8 cellular contexts compared by ENCODE assay signal in the genomic region with DNA sequence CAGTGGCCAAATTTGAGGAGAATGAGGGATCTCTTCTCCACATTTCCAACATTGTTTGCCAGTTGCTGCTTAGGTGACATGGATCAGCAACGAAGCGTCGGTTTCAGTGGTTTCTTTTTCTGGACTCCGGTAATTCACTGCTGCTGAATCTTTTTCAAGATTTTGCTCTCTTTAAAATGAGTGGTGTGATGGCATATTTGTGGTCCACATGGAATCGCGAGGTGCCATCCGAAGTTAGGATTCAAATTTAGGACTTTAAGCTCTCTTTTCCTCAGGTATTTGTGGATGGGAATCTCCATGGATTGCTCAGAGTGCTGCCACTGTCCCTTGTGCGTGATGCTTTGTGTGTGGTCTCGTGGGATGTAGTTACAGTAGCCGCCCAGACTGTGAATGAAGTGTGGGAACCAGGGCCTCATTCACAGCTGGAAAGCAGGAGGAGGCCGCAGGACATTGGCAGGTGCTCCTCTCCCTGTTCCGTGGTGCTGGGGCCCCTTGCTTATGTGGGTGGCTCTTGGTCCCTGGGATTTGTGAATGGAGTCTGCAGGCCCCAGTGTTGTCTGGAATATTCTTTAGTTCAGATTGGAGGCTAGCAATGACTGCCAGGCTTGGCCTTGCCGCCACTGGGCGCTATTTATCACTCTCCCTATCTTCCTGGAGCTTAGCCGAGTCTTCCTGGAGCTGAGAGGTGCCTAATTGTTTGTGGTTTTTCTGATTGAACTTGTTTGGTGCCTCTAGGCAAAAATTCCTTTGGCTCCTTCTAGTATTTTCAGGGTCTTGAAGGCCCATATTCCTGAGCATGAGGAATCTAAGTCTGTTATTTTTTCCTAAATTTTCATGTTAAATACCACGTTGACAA. TPM values are rescaled to one million over a fixed set of nuclear protein-coding genes. Genes with fewer than 3 reads are reported as not detected.
DNase-seq lines count a peak whose midpoint lies in the region; ATAC-seq and TF ChIP-seq lines count a peak whose summit lies in the region.

No MANE protein-coding gene starts in this region.

- no peak for TF ChIP-seq POLR2A in vagina (IDR thresholded peaks at IDR 0.05)

- no peak overlapping the region for H2AFZ ChIP-seq in PC-3 (ENCODE audit: low read length)

- peaks cover 27% of the 10 kb centered on the region for H3K4me1 ChIP-seq in PC-3 (ENCODE audit: insufficient read depth, low read length)
- H3K4me1 ChIP-seq in vagina: peaks cover 71% of the 10 kb centered on the region

- H3K4me1 Mint-ChIP-seq in mesothelial cell of epicardium: peaks cover 44% of the 10 kb centered on the region

- intact Hi-C loops in PC-3 (cut with micrococcal nuclease): loop anchor here (2.0 kb wide), 1 partner anchor 45 kb away; a partner anchor contains a TSS
- intact Hi-C loops in vagina (cut with DNase I): no loop called here

- no peaks in the 10 kb centered on the region for H3K9me3 Mint-ChIP-seq in mesothelial cell of epicardium

- H3K27me3 Mint-ChIP-seq in mesothelial cell of epicardium (ENCODE audit: low read depth): no peaks in the 10 kb centered on the region

- peaks cover 13% of the 10 kb centered on the region for H3K36me3 Mint-ChIP-seq in mesothelial cell of epicardium

- H3K4me3 Mint-ChIP-seq in mesothelial cell of epicardium: peak overlapping the region; percentile 94

- ATAC-seq in PC-3 (no peak), HG03442 (IDR thresholded peaks at IDR 0.05; ENCODE audit: unreplicated experiment) (no peak), GM21390 (IDR thresholded peaks at IDR 0.05; ENCODE audit: unreplicated experiment) (no peak)

- H4K20me1 ChIP-seq in PC-3 (ENCODE audit: low read length): peaks cover 59% of the 10 kb centered on the region

- H3K4me2 ChIP-seq in PC-3 (ENCODE audit: low read length): peak overlapping the region; percentile 99

- no peaks in the 10 kb centered on the region for H3F3A ChIP-seq in PC-3 (ENCODE audit: low read length, unreplicated experiment)

- H3K27me3 ChIP-seq in PC-3 (ENCODE audit: low read length) (no peaks in the 10 kb centered on the region), vagina (no peaks in the 10 kb centered on the region)

- no peaks in the 10 kb centered on the region for H3K9me2 ChIP-seq in PC-3 (replicated peaks; ENCODE audit: low read length)

- POLR2A ChIA-PET in PC-3 (lab: Charles Lee; ENCODE audit: unreplicated experiment): interaction anchor here (0.6 kb wide), 1 partner anchor 190 kb away, joined by 13 read pairs; no protein-coding TSS in a partner anchor

- H3K9me3 ChIP-seq in PC-3 (ENCODE audit: low read length) (no peaks in the 10 kb centered on the region), vagina (no peaks in the 10 kb centered on the region)

- TSS peak; percentile 41 for BruUV-seq in PC-3 (replicated peaks; lab: Mats Ljungman, UMichigan)

- H3K36me3 ChIP-seq in PC-3 (ENCODE audit: low read depth, low read length): peaks cover 38% of the 10 kb centered on the region
- H3K36me3 ChIP-seq in vagina: no peaks in the 10 kb centered on the region

- peak overlapping the region; percentile 94 for H3K4me3 ChIP-seq in PC-3 (ENCODE audit: low read length)
- H3K4me3 ChIP-seq in choroid plexus epithelial cell (ENCODE audit: low read depth, low read length): peak overlapping the region; percentile 86
- H3K4me3 ChIP-seq in vagina: peak overlapping the region; percentile 67 to 91

- TF ChIP-seq CTCF in PC-3 (conservative IDR thresholded peaks at IDR 0.05; ENCODE audit: low read depth, low read length) (peak; percentile 26; the same call in 1 of the 2 replicates), choroid plexus epithelial cell (conservative IDR thresholded peaks at IDR 0.05; ENCODE audit: low read depth, low read length) (peak; percentile 29), mesothelial cell of epicardium (IDR thresholded peaks at IDR 0.05; ENCODE audit: unreplicated experiment) (no peak), vagina (IDR thresholded peaks at IDR 0.05) (no peak)

- H3K79me2 ChIP-seq in PC-3 (ENCODE audit: low read length): peaks cover 82% of the 10 kb centered on the region

- peak; percentile 21 for DNase-seq in stimulated activated CD4-positive, alpha-beta T cell treated with anti-CD3 and anti-CD28 coated beads, Interleukin-15, amount 100 ng/mL, for 24 hours
- no peak for DNase-seq in stimulated activated CD4-positive, alpha-beta T cell treated with anti-CD3 and anti-CD28 coated beads, Interleukin-12 subunit alpha, Interleukin-12 subunit beta, amount 100 ng/mL, for 4 hours
- DNase-seq in PC-3 (peak; percentile 39), choroid plexus epithelial cell (ENCODE audit: low read depth) (peak; percentile 50), mesothelial cell of epicardium (ENCODE audit: low spot score in 2 of 2, unreplicated experiment in 2 of 2) (no peak), vagina (ENCODE audit: extremely low spot score in 2 of 2) (no peak)

- peak overlapping the region; percentile 93 for H3K27ac Mint-ChIP-seq in mesothelial cell of epicardium

- CTCF ChIA-PET in PC-3 (lab: Charles Lee): interaction anchor here (0.6 to 0.7 kb wide), 2 partner anchors 17 to 44 kb away, joined by 3 read pairs; no protein-coding TSS in a partner anchor

- H3K9ac ChIP-seq in PC-3 (ENCODE audit: low read length): peak overlapping the region; percentile 99

- peak overlapping the region; percentile 68 for H3K27ac ChIP-seq in PC-3 (ENCODE audit: low read length)
- H3K27ac ChIP-seq in vagina: peak overlapping the region; percentile 94

RNA-seq across cellular contexts. Expression of a gene that starts 1.5 kb away (rescaled TPM):
- total RNA-seq in PC-3 (2014; rRNA removed) (322 and 441 TPM in 2 replicates), mesothelial cell of epicardium (606 to 617 TPM (median 613 TPM) in 3 replicates), vagina (125 TPM)

RNA-seq across cellular contexts. Expression of a gene that starts 30.3 kb away (rescaled TPM):
- total RNA-seq in PC-3 (2014; rRNA removed) (63.9 and 87.3 TPM in 2 replicates), mesothelial cell of epicardium (340 to 349 TPM (median 342 TPM) in 3 replicates), vagina (89.4 TPM)

RNA-seq across cellular contexts. Expression of a gene that starts 45.6 kb away (rescaled TPM):
- total RNA-seq in PC-3 (2014; rRNA removed) (72.7 and 79.7 TPM in 2 replicates), mesothelial cell of epicardium (57.9 to 66.6 TPM (median 62.5 TPM) in 3 replicates), vagina (36.3 TPM)

Comparison
In these comparisons a context has a peak if more than half of its experiments do, and no peak if none do; other contexts are left out.
1. DNase-seq: peak in stimulated activated CD4-positive, alpha-beta T cell treated with anti-CD3 and anti-CD28 coated beads, Interleukin-15, amount 100 ng/mL, for 24 hours (single experiment), PC-3 (single experiment) and choroid plexus epithelial cell (single experiment); none in stimulated activated CD4-positive, alpha-beta T cell treated with anti-CD3 and anti-CD28 coated beads, Interleukin-12 subunit alpha, Interleukin-12 subunit beta, amount 100 ng/mL, for 4 hours (single experiment), mesothelial cell of epicardium (0 of 2) and vagina (0 of 2).
2. CTCF ChIP-seq: peak in PC-3 (single experiment) and choroid plexus epithelial cell (single experiment); none in mesothelial cell of epicardium (single experiment) and vagina (0 of 3).
3. Peak in every context shown above with its lines, with median percentiles within 50 percentile points of each other: H3K4me3 ChIP-seq.